ENCODE assay signal across 12 cellular contexts in the genomic region with DNA sequence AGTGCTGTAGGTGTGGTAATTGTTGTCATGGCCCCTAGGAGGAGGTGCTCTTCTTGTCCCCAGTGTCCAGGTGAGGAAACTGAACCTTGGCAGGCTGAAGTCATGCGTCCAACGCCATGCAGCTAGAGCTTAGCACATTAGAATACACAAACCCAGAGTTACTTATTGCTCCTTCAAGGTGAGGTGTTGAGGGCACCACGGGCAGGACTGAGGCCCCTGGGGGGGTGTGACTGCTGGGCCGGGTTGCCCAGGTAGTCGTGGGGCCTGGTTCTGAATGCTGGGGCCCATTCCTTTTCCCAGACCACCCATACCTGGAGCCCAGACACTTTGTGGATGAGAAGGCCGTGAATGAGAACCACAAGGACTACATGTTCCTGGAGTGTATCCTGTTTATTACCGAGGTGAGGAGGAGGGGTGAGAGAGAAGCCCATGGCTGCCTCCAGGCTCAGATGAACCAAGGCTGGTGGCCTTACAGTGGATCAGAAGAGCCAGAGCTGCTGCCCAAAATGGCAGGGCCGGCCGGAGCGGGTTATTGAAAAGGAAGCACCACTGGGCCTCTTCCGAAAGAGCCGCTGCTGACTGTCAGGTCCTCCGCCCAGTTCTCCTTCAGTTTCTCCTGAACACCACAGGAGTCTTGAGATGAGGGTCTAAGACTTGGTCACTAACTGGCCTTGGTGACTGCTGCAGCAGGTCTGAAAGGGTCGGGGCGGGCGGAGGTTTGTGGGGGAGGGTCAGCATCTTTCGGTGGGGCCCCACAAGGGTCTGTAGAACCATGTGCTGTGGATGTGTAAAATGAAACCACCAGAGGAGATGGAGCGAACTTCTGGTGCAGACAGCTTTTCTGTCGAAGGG. TPM values are rescaled to one million over a fixed set of nuclear protein-coding genes. Genes with fewer than 3 reads are reported as not detected.
DNase-seq lines count a peak whose midpoint lies in the region; ATAC-seq, FAIRE-seq and TF ChIP-seq lines count a peak whose summit lies in the region.
"Had no signal": no experiment of that assay in that cellular context is flagged by ENCODE, and none has a peak within 500 bp of the region (broad histone marks: within the 10 kb centered on the region; RNA-seq: fewer than 3 reads in every experiment).

No MANE protein-coding gene starts in this region.

- FAIRE-seq in A549 (lab: Jason Lieb, UNC), result no peak
- FAIRE-seq: small intestine had no signal

- H3K27me3 ChIP-seq in psoas muscle (ENCODE audit: insufficient read depth in 3 of 3, low read length in 2 of 3) (no peaks in the 10 kb centered on the region), WERI-Rb-1 (ENCODE audit: insufficient read depth, low read depth, severe bottlenecking) (no peaks in the 10 kb centered on the region)

- DNase-seq in A549 (ENCODE audit: low read depth in 1 of 2, low spot score in 1 of 2), result no peak
- no peak for DNase-seq in glutamatergic neuron
- DNase-seq in psoas muscle, result no peak
- DNase-seq in stimulated activated naive CD4-positive, alpha-beta T cell (lab: John Stamatoyannopoulos, UW), result no peak
- no peak for DNase-seq in WERI-Rb-1
- DNase-seq in islet precursor cell, result no peak
- DNase-seq: activated naive CD8-positive, alpha-beta T cell treated with anti-CD3 and anti-CD28 coated beads, Interleukin-2, amount 10 ng/mL, durations not matched to agents 7 days and 5 days; small intestine; stimulated activated CD8-positive, alpha-beta memory T cell treated with anti-CD3 and anti-CD28 coated beads, Interleukin-4, amount 100 ng/mL, for 48 hours had no signal

- peaks cover 0 to 58% of the 10 kb centered on the region in 2 donors for H3K36me3 ChIP-seq in psoas muscle (ENCODE audit: insufficient read depth in 1 of 2, low read depth in 1 of 2)
- peaks cover 38% of the 10 kb centered on the region for H3K36me3 ChIP-seq in WERI-Rb-1

- CTCF ChIA-PET in A549 (lab: Yijun Ruan, JAX), result interaction anchor here (0.8 to 28.1 kb wide), 15 partner anchors 9 to 653 kb away, joined by 3 to 1029 read pairs (median 5); a partner anchor contains a TSS

- H3K4me2 ChIP-seq in A549, result no peak overlapping the region

- H3K27me3 Mint-ChIP-seq in IgD-negative memory B cell (no peaks in the 10 kb centered on the region), glutamatergic neuron (ENCODE audit: unreplicated experiment) (peaks cover 12% of the 10 kb centered on the region)
- H3K27me3 Mint-ChIP-seq: activated naive CD8-positive, alpha-beta T cell treated with anti-CD3 and anti-CD28 coated beads, Interleukin-2, amount 10 ng/mL, durations not matched to agents 7 days and 5 days had no signal

- H3K4me1 ChIP-seq in A549, result peaks cover 44% of the 10 kb centered on the region
- H3K4me1 ChIP-seq in psoas muscle, result peaks cover 34% of the 10 kb centered on the region

- H3K4me3 ChIP-seq in A549, result no peak overlapping the region
- H3K4me3 ChIP-seq in psoas muscle, result no peak overlapping the region
- no peak overlapping the region for H3K4me3 ChIP-seq in WERI-Rb-1 (ENCODE audit: low read depth, low read length)

- TF ChIP-seq RAD21 in A549 (conservative IDR thresholded peaks at IDR 0.05 in 1 of 2, IDR thresholded peaks at IDR 0.05 in 1 of 2), result no peak

- TF ChIP-seq EP300 in A549 (IDR thresholded peaks at IDR 0.05), result no peak

- no peaks in the 10 kb centered on the region for H3K9me3 Mint-ChIP-seq in IgD-negative memory B cell
- peaks cover 13% of the 10 kb centered on the region for H3K9me3 Mint-ChIP-seq in glutamatergic neuron (ENCODE audit: unreplicated experiment)
- H3K9me3 Mint-ChIP-seq: activated naive CD8-positive, alpha-beta T cell treated with anti-CD3 and anti-CD28 coated beads, Interleukin-2, amount 10 ng/mL, durations not matched to agents 7 days and 5 days had no signal

- H3K4me3 Mint-ChIP-seq in IgD-negative memory B cell, result peak overlapping the region in 2 of 4 donors; percentile 45 to 51
- peak overlapping the region; percentile 42 for H3K4me3 Mint-ChIP-seq in glutamatergic neuron (ENCODE audit: unreplicated experiment)
- H3K4me3 Mint-ChIP-seq: activated naive CD8-positive, alpha-beta T cell treated with anti-CD3 and anti-CD28 coated beads, Interleukin-2, amount 10 ng/mL, durations not matched to agents 7 days and 5 days had no signal

- POLR2A ChIA-PET in A549 (lab: Yijun Ruan, JAX), result interaction anchor here (1.3 to 3.5 kb wide), 4 partner anchors 37 to 483 kb away, joined by 3 to 44 read pairs (median 20); a partner anchor contains a TSS

- intact Hi-C loops in psoas muscle (cut with DNase I), result loop anchor here (2.0 to 10.0 kb wide), 4 partner anchors 37 to 473 kb away; no protein-coding TSS in a partner anchor

- H3K9me3 ChIP-seq in A549 (no peaks in the 10 kb centered on the region), psoas muscle (no peaks in the 10 kb centered on the region), WERI-Rb-1 (ENCODE audit: severe bottlenecking) (no peaks in the 10 kb centered on the region)

- H3K27ac ChIP-seq in A549, result peak overlapping the region; percentile 99; a peak in 5 of 6 replicates
- peak overlapping the region; percentile 98 for H3K27ac ChIP-seq in psoas muscle
- H3K27ac ChIP-seq in WERI-Rb-1, result no peak overlapping the region

- TF ChIP-seq CTCF in A549 (IDR thresholded peaks at IDR 0.05), result no peak
- TF ChIP-seq CTCF in glutamatergic neuron (IDR thresholded peaks at IDR 0.05; ENCODE audit: partially characterized antibody, unreplicated experiment), result no peak
- TF ChIP-seq CTCF in psoas muscle (IDR thresholded peaks at IDR 0.05), result no peak
- TF ChIP-seq CTCF in WERI-Rb-1 (IDR thresholded peaks at IDR 0.05; ENCODE audit: low read depth, low read length), result no peak

- H3K4me1 Mint-ChIP-seq in IgD-negative memory B cell, result peaks cover 19 to 23% (median 22%) of the 10 kb centered on the region in 3 donors
- peaks cover 45% of the 10 kb centered on the region for H3K4me1 Mint-ChIP-seq in glutamatergic neuron (ENCODE audit: low read depth, unreplicated experiment)

- H3K36me3 Mint-ChIP-seq in IgD-negative memory B cell, result no peaks in the 10 kb centered on the region
- no peaks in the 10 kb centered on the region for H3K36me3 Mint-ChIP-seq in glutamatergic neuron (ENCODE audit: unreplicated experiment)

- TF ChIP-seq POLR2A in A549 (IDR thresholded peaks at IDR 0.05; ENCODE audit: low read length), result no peak

- ATAC-seq in A549, result no peak
- no peak for ATAC-seq in psoas muscle
- ATAC-seq in HG02884 (IDR thresholded peaks at IDR 0.05; ENCODE audit: unreplicated experiment), result no peak
- ATAC-seq: activated CD4-positive, CD25-positive, alpha-beta regulatory T cell treated with anti-CD3 and anti-CD28 coated beads, Interleukin-2, amount 50 U/mL, for 24 hours had no signal

- H3K27ac Mint-ChIP-seq in IgD-negative memory B cell, result peak overlapping the region in 2 of 3 donors; percentile 13 to 38
- H3K27ac Mint-ChIP-seq in glutamatergic neuron (ENCODE audit: unreplicated experiment), result peak overlapping the region; percentile 76
- H3K27ac Mint-ChIP-seq: activated naive CD8-positive, alpha-beta T cell treated with anti-CD3 and anti-CD28 coated beads, Interleukin-2, amount 10 ng/mL, durations not matched to agents 7 days and 5 days had no signal

- 96% methylated on average over 14 of the region's 19 CpGs for WGBS in A549 (ENCODE audit: missing lambda C conversion rate)
- WGBS in psoas muscle, 3 donors, result 75 to 82% (median 76%) methylated on average over 19 of the region's 19 CpGs

TF ChIP-seq in A549, 52 proteins besides CTCF, POLR2A, EP300 and RAD21 (continues in another document):
- no peak for TF ChIP-seq FOXS1 (CRISPR knock-in tag; IDR thresholded peaks at IDR 0.05)
- TF ChIP-seq ZNF302 (CRISPR knock-in tag; IDR thresholded peaks at IDR 0.05), result no peak

RNA-seq across cellular contexts. Expression of a gene that starts 26.3 kb away (rescaled TPM):
- polyA plus RNA-seq in A549 (2011; rRNA removed) (140 and 149 TPM in 2 replicates), A549 (2017; fragmentation: RNase III; extraction: RNeasy Plus Mini Kit Qiagen cat#74134 plus additional on column Dnase treatment) (140 to 167 TPM (median 161 TPM) in 3 replicates), IgD-negative memory B cell (12.2 TPM), psoas muscle (100 to 1,000 TPM in 1 of 3 donors, 10 to 100 TPM in 2; 54.1 to 109 (median 83.1) TPM)
- 95.3 and 125 TPM in 2 replicates for polyA plus RNA-seq in A549 (2012; cell fraction: cytosol; rRNA removed)
- polyA plus RNA-seq in A549 (2012; cell fraction: nucleus; rRNA removed), result 109 and 124 TPM in 2 replicates
- polyA minus RNA-seq in A549 (2011; rRNA and poly(A)+ RNA removed), result 150 and 168 TPM in 2 replicates
- total RNA-seq in glutamatergic neuron (ENCODE audit: unreplicated experiment) (166 TPM), psoas muscle (100 to 1,000 TPM in 2 of 4 donors, 10 to 100 TPM in 2; 95.1 to 110 (median 102) TPM)

RNA-seq across cellular contexts. Expression of a gene that starts 26.9 kb away (rescaled TPM):
- 20.5 and 20.8 TPM in 2 replicates for polyA plus RNA-seq in A549 (2011; rRNA removed)
- polyA plus RNA-seq in A549 (2012; cell fraction: cytosol; rRNA removed), result 25.2 and 33.6 TPM in 2 replicates
- 37.5 and 53.0 TPM in 2 replicates for polyA plus RNA-seq in A549 (2012; cell fraction: nucleus; rRNA removed)
- 22.7 to 26.2 TPM (median 26.0 TPM) in 3 replicates for polyA plus RNA-seq in A549 (2017; fragmentation: RNase III; extraction: RNeasy Plus Mini Kit Qiagen cat#74134 plus additional on column Dnase treatment)
- 26.6 and 34.0 TPM in 2 replicates for polyA minus RNA-seq in A549 (2011; rRNA and poly(A)+ RNA removed)
- polyA plus RNA-seq in IgD-negative memory B cell, result 8.1 TPM
- 95.8 TPM for total RNA-seq in glutamatergic neuron (ENCODE audit: unreplicated experiment)
- total RNA-seq in psoas muscle, result 100 to 1,000 TPM; 123 to 229 (median 164) TPM
- polyA plus RNA-seq in psoas muscle, result 100 to 1,000 TPM in 2 of 3 donors, 10 to 100 TPM in 1; 88.7 to 106 (median 100) TPM

RNA-seq across cellular contexts. Expression of a gene that starts 40.5 kb away (rescaled TPM):
- 16.8 and 25.1 TPM in 2 replicates for polyA plus RNA-seq in A549 (2011; rRNA removed)
- 51.4 and 90.0 TPM in 2 replicates for polyA plus RNA-seq in A549 (2012; cell fraction: cytosol; rRNA removed)
- polyA plus RNA-seq in A549 (2012; cell fraction: nucleus; rRNA removed), result 63.3 and 123 TPM in 2 replicates
- 47.9 to 67.5 TPM (median 54.9 TPM) in 3 replicates for polyA plus RNA-seq in A549 (2017; fragmentation: RNase III; extraction: RNeasy Plus Mini Kit Qiagen cat#74134 plus additional on column Dnase treatment)
- polyA minus RNA-seq in A549 (2011; rRNA and poly(A)+ RNA removed), result 18.1 and 21.3 TPM in 2 replicates
- not detected for polyA plus RNA-seq in IgD-negative memory B cell
- total RNA-seq in glutamatergic neuron (ENCODE audit: unreplicated experiment), result 36.0 TPM
- 1 to 10 TPM; 1.7 to 4.5 (median 3.4) TPM for total RNA-seq in psoas muscle
- 1 to 10 TPM; 1.4 to 8.3 (median 3.0) TPM for polyA plus RNA-seq in psoas muscle

RNA-seq across cellular contexts. Expression of a gene that starts 56.6 kb away (rescaled TPM):
- 25.6 and 31.4 TPM in 2 replicates for polyA plus RNA-seq in A549 (2011; rRNA removed)
- polyA plus RNA-seq in A549 (2012; cell fraction: cytosol; rRNA removed), result 37.1 and 43.6 TPM in 2 replicates
- 48.5 and 52.7 TPM in 2 replicates for polyA plus RNA-seq in A549 (2012; cell fraction: nucleus; rRNA removed)
- polyA plus RNA-seq in A549 (2017; fragmentation: RNase III; extraction: RNeasy Plus Mini Kit Qiagen cat#74134 plus additional on column Dnase treatment), result 21.8 to 23.5 TPM (median 22.2 TPM) in 3 replicates
- polyA minus RNA-seq in A549 (2011; rRNA and poly(A)+ RNA removed), result 21.0 and 23.0 TPM in 2 replicates
- 7.4 TPM for polyA plus RNA-seq in IgD-negative memory B cell
- 44.2 TPM for total RNA-seq in glutamatergic neuron (ENCODE audit: unreplicated experiment)
- total RNA-seq in psoas muscle, result 1 to 10 TPM; 2.1 to 4.7 (median 4.2) TPM
- polyA plus RNA-seq in psoas muscle, result 1 to 10 TPM; 2.3 to 5.2 (median 4.7) TPM
